ENCODE assay signal across 10 cellular contexts in the genomic region with DNA sequence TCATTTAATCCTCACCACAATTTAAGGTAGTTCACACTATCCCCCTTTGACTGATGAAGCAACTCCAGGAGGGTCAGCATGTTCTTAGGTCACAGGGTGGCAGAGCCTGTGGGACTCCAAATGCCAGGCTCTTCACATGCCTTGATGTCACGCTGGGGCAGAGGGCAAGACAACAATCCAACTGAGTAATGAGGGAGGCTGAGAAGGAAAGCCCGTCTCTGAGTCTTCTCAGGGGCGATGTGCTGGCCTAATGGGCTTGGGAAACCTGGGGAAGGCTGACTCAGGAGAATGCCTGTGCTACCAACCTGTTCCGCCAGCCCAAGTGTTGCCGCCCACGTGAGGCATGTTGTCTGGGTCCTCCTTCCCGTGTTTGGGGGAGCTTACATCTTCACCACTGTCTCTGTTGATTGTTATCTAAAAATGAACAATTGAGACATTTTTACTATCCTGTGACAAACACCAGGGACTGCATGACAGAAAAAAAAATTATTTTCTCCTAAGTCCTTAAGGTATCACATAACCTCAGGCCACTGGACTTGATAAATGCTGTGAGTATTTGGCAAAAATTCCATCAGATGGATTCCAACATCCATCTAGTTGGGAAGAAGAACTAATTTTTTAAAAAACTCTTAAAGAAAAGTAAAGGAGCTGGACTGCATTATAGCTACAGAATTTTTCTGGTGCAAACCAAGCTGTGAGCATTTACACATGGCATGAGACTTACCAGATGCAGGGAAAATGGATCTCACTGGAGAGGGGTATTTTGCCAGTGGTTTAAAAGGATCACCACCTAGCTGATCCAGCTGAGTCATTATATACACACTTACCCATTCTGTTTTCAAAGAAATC.
A peak's percentile ranks its signal among the peaks of the same experiment; 100 is the strongest.
DNase-seq lines count a peak whose midpoint lies in the region; ATAC-seq, FAIRE-seq and TF ChIP-seq lines count a peak whose summit lies in the region.
"Had no signal": no experiment of that assay in that cellular context is flagged by ENCODE, and none has a peak within 500 bp of the region (broad histone marks: within the 10 kb centered on the region; RNA-seq: fewer than 3 reads in every experiment).

No MANE protein-coding gene starts in this region.

- DNase-seq in PC-9 (no peak), lung (ENCODE audit: low spot score) (no peak), NCI-H1694 (lab: John Stamatoyannopoulos, UW) (no peak), cerebellar nuclear complex (lab: John Stamatoyannopoulos, UW) (no peak)
- DNase-seq: CD4-positive, CD25-positive, alpha-beta regulatory T cell; natural killer cell; stimulated activated naive CD4-positive, alpha-beta T cell had no signal

- H3K4me3 ChIP-seq in PC-9: no peak overlapping the region
- no peak overlapping the region for H3K4me3 ChIP-seq in lung

- H3K4me1 ChIP-seq in PC-9 (replicated peaks; ENCODE audit: insufficient read depth): peaks cover 40% of the 10 kb centered on the region
- peaks cover 14 to 23% of the 10 kb centered on the region in 2 donors for H3K4me1 ChIP-seq in lung (ENCODE audit: control insufficient read depth in 2 of 2, insufficient read depth in 2 of 2, low read length in 2 of 2)

- POLR2A ChIA-PET in PC-9 (lab: Charles Lee; ENCODE audit: unreplicated experiment): no interaction called here

- 74 to 84% methylated on average over 7 of the region's 7 CpGs for WGBS in lung, 2 donors

- intact Hi-C loops in PC-9 (cut with micrococcal nuclease; ENCODE audit: unreplicated experiment): loop anchor here (10.0 kb wide), 1 partner anchor 70 kb away; no protein-coding TSS in a partner anchor

- no peaks in the 10 kb centered on the region for H3K9me3 ChIP-seq in PC-9 (ENCODE audit: insufficient read depth, low read depth)
- no peaks in the 10 kb centered on the region for H3K9me3 ChIP-seq in lung (ENCODE audit: control insufficient read depth in 2 of 2, insufficient read depth in 1 of 2, low read length in 1 of 2)

- no peak overlapping the region for H3K4me2 ChIP-seq in PC-9

- H2AFZ ChIP-seq in PC-9: no peak overlapping the region

- TF ChIP-seq CTCF in PC-9 (conservative IDR thresholded peaks at IDR 0.05) (no peak), lung (IDR thresholded peaks at IDR 0.05; ENCODE audit: control extremely low read depth, extremely low read depth) (no peak)

- no peak for ATAC-seq in lung (ENCODE audit: insufficient read depth, low FRiP score)
- no peak for ATAC-seq in HG02623 (IDR thresholded peaks at IDR 0.05; ENCODE audit: unreplicated experiment)
- ATAC-seq: natural killer cell had no signal

- peak; percentile 59 for FAIRE-seq in endometrium (lab: Jason Lieb, UNC)

- H3K79me2 ChIP-seq in PC-9 (ENCODE audit: low read depth): no peaks in the 10 kb centered on the region

- peaks cover 20% of the 10 kb centered on the region for H3F3A ChIP-seq in PC-9 (ENCODE audit: insufficient read depth, low read depth)

- H3K27me3 ChIP-seq in PC-9 (ENCODE audit: insufficient read depth, low read depth): no peaks in the 10 kb centered on the region
- H3K27me3 ChIP-seq in lung (ENCODE audit: control insufficient read depth, insufficient read depth): no peaks in the 10 kb centered on the region

- H3K9me2 ChIP-seq in PC-9 (ENCODE audit: insufficient read depth): no peaks in the 10 kb centered on the region

- no TSS peak for BruUV-seq in PC-9 (replicated peaks; lab: Mats Ljungman, UMichigan)

- H3K36me3 ChIP-seq in PC-9 (ENCODE audit: low read depth) (no peaks in the 10 kb centered on the region), lung (ENCODE audit: control insufficient read depth in 2 of 2, insufficient read depth in 2 of 2, low read length in 2 of 2) (peaks cover 0 to 2% of the 10 kb centered on the region in 2 donors)

- no peaks in the 10 kb centered on the region for H4K20me1 ChIP-seq in PC-9 (ENCODE audit: insufficient read depth)

- H3K27ac ChIP-seq in PC-9: peak overlapping the region; percentile 45; the same call in 1 of the 2 replicates
- H3K27ac ChIP-seq in lung (ENCODE audit: low read depth in 1 of 2, low read length in 1 of 2): peak overlapping the region; percentile 85 to 86
- H3K27ac ChIP-seq in temporal lobe (ENCODE audit: low read depth, low read length): peak overlapping the region; percentile 23

- CTCF ChIA-PET in PC-9 (lab: Charles Lee): no interaction called here

Comparison
In these comparisons a context has a peak if more than half of its experiments do, and no peak if none do; other contexts are left out.
1. H3K27ac ChIP-seq: peak in every context shown above with its lines; median percentile 86 in lung; 45 in PC-9; 23 in temporal lobe.